In the genomic region with DNA sequence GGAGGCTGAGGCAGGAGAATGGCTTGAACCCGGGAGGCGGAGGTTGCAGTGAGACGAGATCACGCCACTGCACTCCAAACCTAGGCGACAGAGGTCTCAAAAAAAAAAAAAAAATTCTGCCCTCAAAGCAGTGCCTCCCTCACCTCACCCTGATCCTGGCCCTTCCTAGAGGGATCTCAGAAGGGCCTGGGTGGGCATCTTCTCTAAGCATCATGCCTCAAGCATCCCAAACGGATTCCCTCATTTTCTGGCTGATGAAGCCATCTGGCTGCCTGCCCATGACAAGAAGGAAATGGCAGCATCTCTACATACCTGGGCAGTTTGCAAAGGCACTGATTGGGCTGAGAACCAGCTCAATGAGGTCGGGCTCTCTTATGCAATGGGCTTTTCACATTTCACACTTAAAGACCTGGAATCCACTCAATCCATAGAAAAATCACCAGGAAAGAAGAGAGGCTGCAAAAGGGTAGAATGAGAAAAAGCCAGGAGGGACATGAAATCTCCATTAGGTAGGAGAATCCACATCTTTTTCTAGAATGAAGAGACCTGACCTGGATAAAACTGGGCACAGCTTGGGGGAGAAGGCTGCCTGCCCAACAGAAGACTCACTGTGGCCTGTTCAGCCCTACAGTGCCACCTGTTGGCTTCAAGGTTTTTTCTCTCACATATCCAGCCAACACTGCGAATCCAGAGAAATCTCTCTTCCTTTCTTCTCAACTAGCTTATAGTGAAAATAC, we compare ENCODE assay signal across 8 cellular contexts. TPM values are rescaled to one million over a fixed set of nuclear protein-coding genes. Genes with fewer than 3 reads are reported as not detected.
DNase-seq lines count a peak whose midpoint lies in the region; ATAC-seq and TF ChIP-seq lines count a peak whose summit lies in the region.

No MANE protein-coding gene starts in this region.

- H3K4me2 ChIP-seq in SU-DHL-6 (ENCODE audit: low read depth, low read length, poor library complexity, severe bottlenecking): no peak overlapping the region

- DNase-seq in NCI-H2196 (lab: John Stamatoyannopoulos, UW; ENCODE audit: unreplicated experiment) (peak; percentile 25), NCI-H2196 treated with DMSO at 0.1 percent for 48 hours (lab: John Stamatoyannopoulos, UW; ENCODE audit: unreplicated experiment) (no peak), HFF-Myc (ENCODE audit: extremely low read depth, low read depth) (no peak), fibroblast of mammary gland (ENCODE audit: low read depth) (peak; percentile 69), prostate gland (ENCODE audit: low spot score) (no peak), NCI-H774 (lab: John Stamatoyannopoulos, UW) (no peak)

- intact Hi-C loops in prostate gland (cut with DNase I): loop anchor here (10.0 kb wide), 2 partner anchors 58 to 618 kb away; no protein-coding TSS in a partner anchor

- H3K4me1 ChIP-seq in prostate gland (replicated peaks): no peaks in the 10 kb centered on the region

- 77% methylated on average over 8 of the region's 8 CpGs for WGBS in prostate gland

- H3K27me3 ChIP-seq in SU-DHL-6 (ENCODE audit: low read length) (no peaks in the 10 kb centered on the region), prostate gland (replicated peaks; ENCODE audit: insufficient read depth) (no peaks in the 10 kb centered on the region)

- H3K9ac ChIP-seq in SU-DHL-6 (ENCODE audit: low read length): no peak overlapping the region

- H3F3A ChIP-seq in SU-DHL-6 (ENCODE audit: insufficient read depth): no peaks in the 10 kb centered on the region

- no peak overlapping the region for H3K27ac ChIP-seq in SU-DHL-6 (ENCODE audit: low read depth, low read length)
- H3K27ac ChIP-seq in prostate gland: no peak overlapping the region

- H3K79me2 ChIP-seq in SU-DHL-6 (ENCODE audit: insufficient read depth, low read length): no peaks in the 10 kb centered on the region

- H3K36me3 ChIP-seq in SU-DHL-6 (ENCODE audit: low read length): no peaks in the 10 kb centered on the region
- H3K36me3 ChIP-seq in prostate gland: no peaks in the 10 kb centered on the region

- no peaks in the 10 kb centered on the region for H3K9me2 ChIP-seq in SU-DHL-6 (replicated peaks; ENCODE audit: insufficient read depth, low read length)

- H2AFZ ChIP-seq in SU-DHL-6 (ENCODE audit: low read depth, low read length, severe bottlenecking): no peak overlapping the region

- TF ChIP-seq CTCF in HFF-Myc (IDR thresholded peaks at IDR 0.05; ENCODE audit: low read depth, low read length, missing control alignments) (peak; percentile 66), SU-DHL-6 (IDR thresholded peaks at IDR 0.05; ENCODE audit: insufficient read depth, low read length, poor library complexity, severe bottlenecking) (peak; percentile 36), fibroblast of mammary gland (conservative IDR thresholded peaks at IDR 0.05; ENCODE audit: control insufficient read depth, insufficient read depth, low read depth, low read length) (peak; percentile 77), prostate gland (IDR thresholded peaks at IDR 0.05) (peak in 3 of 4 experiments; percentile 33 to 55 (median 46))

- H3K9me3 ChIP-seq in SU-DHL-6 (ENCODE audit: insufficient read depth, low read length) (no peaks in the 10 kb centered on the region), prostate gland (no peaks in the 10 kb centered on the region)

- H4K20me1 ChIP-seq in SU-DHL-6 (ENCODE audit: low read depth, low read length): no peaks in the 10 kb centered on the region

- H3K4me3 ChIP-seq in HFF-Myc (replicated peaks; ENCODE audit: low read depth, low read length) (no peak overlapping the region), SU-DHL-6 (ENCODE audit: insufficient read depth, low read length, poor library complexity, severe bottlenecking) (no peak overlapping the region), fibroblast of mammary gland (ENCODE audit: control insufficient read depth, low read depth, low read length) (no peak overlapping the region), prostate gland (no peak overlapping the region)

- ATAC-seq in HG03457 (IDR thresholded peaks at IDR 0.05; ENCODE audit: unreplicated experiment): no peak

- TF ChIP-seq POLR2A in prostate gland (IDR thresholded peaks at IDR 0.05): no peak

RNA-seq across cellular contexts. Expression of gene PDLIM1, which starts 48.1 kb away (rescaled TPM):
- total RNA-seq in prostate gland: 10 to 100 TPM; 63.2 to 82.0 TPM

RNA-seq across cellular contexts. Expression of gene ACSM6, which starts 48.7 kb away (rescaled TPM):
- not detected for total RNA-seq in prostate gland

Comparison
In these comparisons a context has a peak if more than half of its experiments do, and no peak if none do; other contexts are left out.
1. DNase-seq: peak in NCI-H2196 (single experiment) and fibroblast of mammary gland (single experiment); none in NCI-H2196 treated with DMSO at 0.1 percent for 48 hours (single experiment), HFF-Myc (single experiment), prostate gland (single experiment) and NCI-H774 (single experiment).
2. Peak in every context shown above with its lines, with median percentiles within 50 percentile points of each other: CTCF ChIP-seq.